Comparison of ENCODE assay signal across 28 cellular contexts in the genomic region with DNA sequence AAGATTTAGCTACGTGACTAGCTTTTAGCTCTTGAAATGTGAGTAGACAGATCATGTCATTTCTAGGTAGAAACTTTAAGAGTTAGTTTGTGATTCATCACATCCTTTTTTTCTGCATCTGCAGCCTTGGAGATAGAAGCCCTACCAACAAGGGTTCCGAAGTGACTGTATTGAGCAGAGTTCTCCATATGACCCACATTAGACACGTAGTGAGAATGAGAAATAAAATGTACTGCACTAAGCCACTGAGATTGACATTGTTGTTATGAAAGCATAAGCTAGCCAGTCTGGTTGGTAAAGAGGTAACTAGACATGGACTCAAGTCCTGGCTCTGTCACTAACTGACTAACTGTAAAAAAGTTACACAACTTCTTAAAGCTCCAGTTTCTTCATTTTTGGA.
"Had no signal": no experiment of that assay in that cellular context is flagged by ENCODE, and none has a peak within 500 bp of the region (broad histone marks: within the 10 kb centered on the region; RNA-seq: fewer than 3 reads in every experiment).

No MANE protein-coding gene starts in this region.

- H3K27ac ChIP-seq: adrenal gland, body of pancreas, colonic mucosa, epithelial cell of prostate, heart left ventricle had no signal

- H3K27me3 Mint-ChIP-seq: activated naive CD8-positive, alpha-beta T cell treated with anti-CD3 and anti-CD28 coated beads for 36 hours had no signal

- H3K36me3 Mint-ChIP-seq: activated naive CD4-positive, alpha-beta T cell treated with anti-CD3 and anti-CD28 coated beads, Interleukin-2, amount 50 U/mL, for 24 hours; activated naive CD8-positive, alpha-beta T cell treated with anti-CD3 and anti-CD28 coated beads for 36 hours had no signal

- H3K9me3 ChIP-seq: adrenal gland, body of pancreas, colonic mucosa, heart left ventricle had no signal

- H3K4me3 Mint-ChIP-seq: activated CD8-positive, alpha-beta T cell treated with anti-CD3 and anti-CD28 coated beads for 36 hours; activated naive CD4-positive, alpha-beta T cell treated with anti-CD3 and anti-CD28 coated beads for 36 hours; activated naive CD4-positive, alpha-beta T cell treated with anti-CD3 and anti-CD28 coated beads, Interleukin-2, amount 50 U/mL, for 24 hours; activated naive CD8-positive, alpha-beta T cell treated with anti-CD3 and anti-CD28 coated beads for 36 hours; activated naive CD8-positive, alpha-beta T cell treated with anti-CD3 and anti-CD28 coated beads, Interleukin-2, amount 50 U/mL, for 24 hours; activated T-cell treated with anti-CD3 and anti-CD28 coated beads, Interleukin-2, amount 50 U/mL, for 4 hours; T-helper 17 cell; T-helper 2 cell treated with Interferon-gamma antibody and Interleukin-4, amounts not matched to agents 5 μg/mL and 100 μg/mL, for 36 hours had no signal

- H3K4me3 ChIP-seq: adrenal gland, body of pancreas, colonic mucosa, heart left ventricle had no signal

- H3K9me3 Mint-ChIP-seq: activated CD8-positive, alpha-beta T cell treated with anti-CD3 and anti-CD28 coated beads for 36 hours; activated naive CD4-positive, alpha-beta T cell treated with anti-CD3 and anti-CD28 coated beads for 36 hours; activated naive CD4-positive, alpha-beta T cell treated with anti-CD3 and anti-CD28 coated beads, Interleukin-2, amount 50 U/mL, for 24 hours; activated naive CD8-positive, alpha-beta T cell treated with anti-CD3 and anti-CD28 coated beads for 36 hours; activated naive CD8-positive, alpha-beta T cell treated with anti-CD3 and anti-CD28 coated beads, Interleukin-2, amount 50 U/mL, for 24 hours; activated T-cell treated with anti-CD3 and anti-CD28 coated beads, Interleukin-2, amount 50 U/mL, for 4 hours; activated T-helper 2 cell treated with anti-CD3 and anti-CD28 coated beads, Interferon-gamma antibody, Interleukin-2, Interleukin-4, amounts not matched to agents 10 μg/mL and 5 μg/mL and 100 μg/mL, durations not matched to agents 14 hours and 24 hours and 36 hours; T-helper 2 cell treated with Interferon-gamma antibody and Interleukin-4, amounts not matched to agents 5 μg/mL and 100 μg/mL, for 36 hours had no signal

- H3K4me1 Mint-ChIP-seq: activated naive CD4-positive, alpha-beta T cell treated with anti-CD3 and anti-CD28 coated beads, Interleukin-2, amount 50 U/mL, for 24 hours had no signal

- H3K27me3 ChIP-seq: adrenal gland, body of pancreas, colonic mucosa had no signal

- DNase-seq: activated CD4-positive, alpha-beta T cell treated with anti-CD3 and anti-CD28 coated beads for 48 hours; activated CD4-positive, alpha-beta T cell treated with anti-CD3 and anti-CD28 coated beads, Interleukin-2, amount 50 U/mL, for 1 hour; activated CD4-positive, alpha-beta T cell treated with anti-CD3 and anti-CD28 coated beads, Interleukin-2, amount 50 U/mL, for 48 hours; activated CD4-positive, CD25-positive, alpha-beta regulatory T cell; activated CD4-positive, CD25-positive, alpha-beta regulatory T cell treated with anti-CD3 and anti-CD28 coated beads, Interleukin-2, amount 50 U/mL, for 72 hours; activated CD8-positive, alpha-beta memory T cell treated with anti-CD3 and anti-CD28 coated beads for 24 hours; activated CD8-positive, alpha-beta T cell treated with anti-CD3 and anti-CD28 coated beads for 36 hours; activated effector memory CD4-positive, alpha-beta T cell treated with anti-CD3 and anti-CD28 coated beads, Interleukin-2, amount 50 U/mL, for 16 hours; activated naive CD4-positive, alpha-beta T cell treated with anti-CD3 and anti-CD28 coated beads for 36 hours; activated naive CD8-positive, alpha-beta T cell treated with anti-CD3 and anti-CD28 coated beads for 36 hours; activated naive CD8-positive, alpha-beta T cell treated with anti-CD3 and anti-CD28 coated beads, Interleukin-2, amount 50 U/mL, for 24 hours; activated T-cell treated with anti-CD3 and anti-CD28 coated beads, Interleukin-2, amount 50 U/mL, for 4 hours; adrenal gland; amygdala; aorta; body of pancreas; colonic mucosa; effector CD8-positive, alpha-beta T cell; foreskin fibroblast; glutamatergic neuron; heart left ventricle; T-helper 1 cell; T-helper 17 cell; T1000 had no signal

- ATAC-seq: activated CD8-positive, alpha-beta T cell treated with anti-CD3 and anti-CD28 coated beads for 36 hours; activated naive CD8-positive, alpha-beta T cell treated with anti-CD3 and anti-CD28 coated beads, Interleukin-2, amount 50 U/mL, for 24 hours; activated T-cell treated with anti-CD3 and anti-CD28 coated beads, Interleukin-2, amount 50 U/mL, for 4 hours; body of pancreas; heart left ventricle; T-helper 17 cell had no signal

- H3K27ac Mint-ChIP-seq: activated CD8-positive, alpha-beta T cell treated with anti-CD3 and anti-CD28 coated beads for 36 hours; activated naive CD4-positive, alpha-beta T cell treated with anti-CD3 and anti-CD28 coated beads for 36 hours; activated naive CD4-positive, alpha-beta T cell treated with anti-CD3 and anti-CD28 coated beads, Interleukin-2, amount 50 U/mL, for 24 hours; activated naive CD8-positive, alpha-beta T cell treated with anti-CD3 and anti-CD28 coated beads for 36 hours; activated naive CD8-positive, alpha-beta T cell treated with anti-CD3 and anti-CD28 coated beads, Interleukin-2, amount 50 U/mL, for 24 hours; activated T-helper 2 cell treated with anti-CD3 and anti-CD28 coated beads, Interferon-gamma antibody, Interleukin-2, Interleukin-4, amounts not matched to agents 10 μg/mL and 5 μg/mL and 100 μg/mL, durations not matched to agents 14 hours and 24 hours and 36 hours; T-helper 17 cell; T-helper 2 cell treated with Interferon-gamma antibody and Interleukin-4, amounts not matched to agents 5 μg/mL and 100 μg/mL, for 36 hours had no signal

- H3K4me1 ChIP-seq: adrenal gland, body of pancreas, colonic mucosa, heart left ventricle had no signal

- H3K36me3 ChIP-seq: adrenal gland, colonic mucosa, heart left ventricle had no signal
